In the genomic region with DNA sequence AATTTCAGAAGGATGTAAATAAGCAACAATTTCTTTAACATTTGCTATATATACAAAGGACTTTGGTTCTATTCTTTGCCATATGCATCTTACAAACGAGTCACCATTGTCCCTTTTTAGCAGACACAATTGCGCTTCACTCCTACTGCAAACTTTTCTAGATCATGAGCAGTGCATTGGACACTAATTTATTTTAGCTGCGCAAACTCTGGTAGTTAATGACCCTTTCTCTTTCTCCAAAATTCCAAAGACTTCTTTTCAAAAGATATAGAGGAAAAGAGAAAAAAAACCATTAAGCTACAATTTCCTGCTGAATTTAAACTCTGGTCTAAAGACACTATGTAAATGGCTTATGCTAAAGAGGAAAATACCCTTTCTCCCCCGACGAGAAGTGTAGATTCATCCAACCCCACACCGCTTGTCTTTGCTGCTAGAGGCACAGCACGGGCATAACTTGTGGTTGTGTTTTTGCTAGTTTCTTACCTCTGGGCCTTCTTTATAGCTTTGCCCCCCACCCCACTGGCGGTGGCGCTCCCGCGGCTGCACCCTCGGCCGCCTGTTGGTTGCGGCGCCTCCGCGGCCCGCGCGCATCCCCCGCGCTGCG, we compare ENCODE assay signal across 8 cellular contexts.
A peak's percentile ranks its signal among the peaks of the same experiment; 100 is the strongest.
DNase-seq lines count a peak whose midpoint lies in the region; ATAC-seq and TF ChIP-seq lines count a peak whose summit lies in the region.

No MANE protein-coding gene starts in this region.

- no peaks in the 10 kb centered on the region for H3K9me3 ChIP-seq in psoas muscle

- H3K36me3 ChIP-seq in psoas muscle (ENCODE audit: insufficient read depth in 1 of 2, low read depth in 1 of 2), result no peaks in the 10 kb centered on the region

- peak overlapping the region; percentile 61 for H3K4me3 ChIP-seq in coronary artery
- peak overlapping the region; percentile 55 for H3K4me3 ChIP-seq in psoas muscle

- peaks cover 5% of the 10 kb centered on the region for H3K4me1 ChIP-seq in psoas muscle

- DNase-seq in DMS153 treated with DMSO at 0.1 percent for 48 hours (lab: John Stamatoyannopoulos, UW; ENCODE audit: unreplicated experiment), result peak; percentile 72
- DNase-seq in NCI-H128 (lab: John Stamatoyannopoulos, UW; ENCODE audit: unreplicated experiment), result peak; percentile 72
- DNase-seq in coronary artery (ENCODE audit: low spot score), result no peak
- no peak for DNase-seq in psoas muscle
- no peak for DNase-seq in NCI-H774 (lab: John Stamatoyannopoulos, UW)
- DNase-seq in stimulated activated CD4-positive, alpha-beta T cell treated with anti-CD3 and anti-CD28 coated beads, Interleukin-1b, Interleukin-23, amount 100 ng/mL, for 48 hours, result no peak
- no peak for DNase-seq in dermis blood vessel endothelial cell

- intact Hi-C loops in psoas muscle (cut with DNase I), result loop anchor here in 1 of 2 donors (2.0 to 10.0 kb wide), 2 partner anchors 125 to 479 kb away; no protein-coding TSS in a partner anchor

- H3K27me3 ChIP-seq in psoas muscle (ENCODE audit: insufficient read depth in 3 of 3, low read length in 2 of 3), result peaks cover 6 to 87% (median 19%) of the 10 kb centered on the region in 3 donors

- ATAC-seq in GM21381 (IDR thresholded peaks at IDR 0.05; ENCODE audit: unreplicated experiment) (peak; percentile 13), psoas muscle (no peak)

- 16 to 18% (median 17%) methylated on average over 23 of the region's 23 CpGs for WGBS in psoas muscle, 3 donors

- H3K27ac ChIP-seq in coronary artery (no peak overlapping the region), psoas muscle (no peak overlapping the region)

- TF ChIP-seq CTCF in coronary artery (IDR thresholded peaks at IDR 0.05), result no peak
- no peak for TF ChIP-seq CTCF in psoas muscle (IDR thresholded peaks at IDR 0.05)

Comparison
In these comparisons a context has a peak if more than half of its experiments do, and no peak if none do; other contexts are left out.
1. DNase-seq: peak in DMS153 treated with DMSO at 0.1 percent for 48 hours (single experiment) and NCI-H128 (single experiment); none in coronary artery (single experiment), psoas muscle (0 of 2), NCI-H774 (single experiment), stimulated activated CD4-positive, alpha-beta T cell treated with anti-CD3 and anti-CD28 coated beads, Interleukin-1b, Interleukin-23, amount 100 ng/mL, for 48 hours (single experiment) and dermis blood vessel endothelial cell (single experiment).